11 cellular contexts compared by ENCODE assay signal in genomic region chr22:46761017-46761416, GRCh38. TPM values are rescaled to one million over a fixed set of nuclear protein-coding genes. Genes with fewer than 3 reads are reported as not detected.
DNase-seq lines count a peak whose midpoint lies in the region; TF ChIP-seq lines count a peak whose summit lies in the region.
"Had no signal": no experiment of that assay in that cellular context is flagged by ENCODE, and none has a peak within 500 bp of the region (broad histone marks: within the 10 kb centered on the region; RNA-seq: fewer than 3 reads in every experiment).

No MANE protein-coding gene starts in this region.

- peaks cover 61% of the 10 kb centered on the region for H3K4me1 Mint-ChIP-seq in activated naive CD4-positive, alpha-beta T cell treated with anti-CD3 and anti-CD28 coated beads, Interleukin-2, amount 50 U/mL, for 24 hours
- peaks cover 51% of the 10 kb centered on the region for H3K4me1 Mint-ChIP-seq in activated CD4-positive, alpha-beta memory T cell treated with anti-CD3 and anti-CD28 coated beads, Interleukin-2, amount 10 ng/mL, durations not matched to agents 7 days and 5 days
- peaks cover 51 to 54% of the 10 kb centered on the region in 2 donors for H3K4me1 Mint-ChIP-seq in immature natural killer cell
- peaks cover 24% of the 10 kb centered on the region for H3K4me1 Mint-ChIP-seq in type B pancreatic cell (ENCODE audit: unreplicated experiment)

- H3K4me3 Mint-ChIP-seq in activated naive CD4-positive, alpha-beta T cell treated with anti-CD3 and anti-CD28 coated beads, Interleukin-2, amount 50 U/mL, for 24 hours: peak overlapping the region; percentile 94
- peak overlapping the region; percentile 70 for H3K4me3 Mint-ChIP-seq in activated CD4-positive, alpha-beta memory T cell treated with anti-CD3 and anti-CD28 coated beads, Interleukin-2, amount 10 ng/mL, durations not matched to agents 7 days and 5 days
- H3K4me3 Mint-ChIP-seq in immature natural killer cell (peak overlapping the region; percentile 81 to 100 (median 99)), type B pancreatic cell (peak overlapping the region; percentile 98)

- DNase-seq in activated naive CD4-positive, alpha-beta T cell (lab: John Stamatoyannopoulos, UW): no peak
- DNase-seq in activated CD4-positive, alpha-beta memory T cell treated with anti-CD3 and anti-CD28 coated beads, Interleukin-2, amount 10 ng/mL, durations not matched to agents 7 days and 5 days: no peak
- DNase-seq in immature natural killer cell: no peak
- no peak for DNase-seq in type B pancreatic cell (ENCODE audit: extremely low spot score, unreplicated experiment)
- DNase-seq in NCI-H1436 treated with DMSO at 0.1 percent for 48 hours (lab: John Stamatoyannopoulos, UW): no peak
- DNase-seq in activated CD4-positive, alpha-beta T cell treated with anti-CD3 and anti-CD28 coated beads for 48 hours: no peak
- DNase-seq in SKM-1 (lab: John Stamatoyannopoulos, UW; ENCODE audit: unreplicated experiment): no peak
- DNase-seq: aorta, sigmoid colon, substantia nigra had no signal

- H3K27ac Mint-ChIP-seq in activated naive CD4-positive, alpha-beta T cell treated with anti-CD3 and anti-CD28 coated beads, Interleukin-2, amount 50 U/mL, for 24 hours: peak overlapping the region; percentile 85
- peak overlapping the region; percentile 47 for H3K27ac Mint-ChIP-seq in activated CD4-positive, alpha-beta memory T cell treated with anti-CD3 and anti-CD28 coated beads, Interleukin-2, amount 10 ng/mL, durations not matched to agents 7 days and 5 days
- H3K27ac Mint-ChIP-seq in immature natural killer cell (peak overlapping the region; percentile 92 to 100 (median 100)), type B pancreatic cell (peak overlapping the region; percentile 97)

- no peak for TF ChIP-seq CTCF in type B pancreatic cell (conservative IDR thresholded peaks at IDR 0.05)

- CTCF ChIA-PET in activated CD4-positive, alpha-beta memory T cell treated with anti-CD3 and anti-CD28 coated beads, Interleukin-2, amount 10 ng/mL, durations not matched to agents 7 days and 5 days (lab: Charles Lee): interaction anchor here (0.8 to 9.7 kb wide), 2 partner anchors 11 to 42 kb away, joined by 3 to 178 read pairs; no protein-coding TSS in a partner anchor

- H3K36me3 Mint-ChIP-seq in activated naive CD4-positive, alpha-beta T cell treated with anti-CD3 and anti-CD28 coated beads, Interleukin-2, amount 50 U/mL, for 24 hours: peaks cover 5% of the 10 kb centered on the region
- H3K36me3 Mint-ChIP-seq in activated CD4-positive, alpha-beta memory T cell treated with anti-CD3 and anti-CD28 coated beads, Interleukin-2, amount 10 ng/mL, durations not matched to agents 7 days and 5 days (ENCODE audit: low read depth): peaks cover 24% of the 10 kb centered on the region
- H3K36me3 Mint-ChIP-seq in immature natural killer cell: no peaks in the 10 kb centered on the region
- peaks cover 4% of the 10 kb centered on the region for H3K36me3 Mint-ChIP-seq in type B pancreatic cell

- H3K27me3 Mint-ChIP-seq in activated naive CD4-positive, alpha-beta T cell treated with anti-CD3 and anti-CD28 coated beads, Interleukin-2, amount 50 U/mL, for 24 hours: no peaks in the 10 kb centered on the region
- H3K27me3 Mint-ChIP-seq in activated CD4-positive, alpha-beta memory T cell treated with anti-CD3 and anti-CD28 coated beads, Interleukin-2, amount 10 ng/mL, durations not matched to agents 7 days and 5 days: no peaks in the 10 kb centered on the region
- H3K27me3 Mint-ChIP-seq in immature natural killer cell (ENCODE audit: low read depth in 3 of 3) (peaks cover 9 to 21% (median 10%) of the 10 kb centered on the region in 3 donors), type B pancreatic cell (no peaks in the 10 kb centered on the region)

- POLR2A ChIA-PET in activated CD4-positive, alpha-beta memory T cell treated with anti-CD3 and anti-CD28 coated beads, Interleukin-2, amount 10 ng/mL, durations not matched to agents 7 days and 5 days (lab: Charles Lee): interaction anchor here (0.7 to 4.3 kb wide), 5 partner anchors 11 to 470 kb away, joined by 3 to 75 read pairs (median 32); no protein-coding TSS in a partner anchor

- H3K9me3 Mint-ChIP-seq in activated naive CD4-positive, alpha-beta T cell treated with anti-CD3 and anti-CD28 coated beads, Interleukin-2, amount 50 U/mL, for 24 hours: peaks cover 6% of the 10 kb centered on the region
- peaks cover 5% of the 10 kb centered on the region for H3K9me3 Mint-ChIP-seq in activated CD4-positive, alpha-beta memory T cell treated with anti-CD3 and anti-CD28 coated beads, Interleukin-2, amount 10 ng/mL, durations not matched to agents 7 days and 5 days
- H3K9me3 Mint-ChIP-seq in immature natural killer cell: no peaks in the 10 kb centered on the region
- H3K9me3 Mint-ChIP-seq in type B pancreatic cell: peaks cover 5% of the 10 kb centered on the region

RNA-seq across cellular contexts. Expression of gene TBC1D22A, which starts 1.4 kb away (rescaled TPM):
- total RNA-seq in activated CD4-positive, alpha-beta memory T cell treated with anti-CD3 and anti-CD28 coated beads, Interleukin-2, amount 10 ng/mL, durations not matched to agents 7 days and 5 days: 10 to 100 TPM; 38.5 to 41.0 TPM
- polyA plus RNA-seq in immature natural killer cell: 10 to 100 TPM; 20.6 to 28.0 (median 24.0) TPM
- total RNA-seq in type B pancreatic cell (ENCODE audit: low replicate concordance): 16.2 and 24.6 TPM in 2 replicates

RNA-seq across cellular contexts. Expression of gene CERK, which starts 23.0 kb away (rescaled TPM):
- total RNA-seq in activated CD4-positive, alpha-beta memory T cell treated with anti-CD3 and anti-CD28 coated beads, Interleukin-2, amount 10 ng/mL, durations not matched to agents 7 days and 5 days: 10 to 100 TPM; 68.7 to 73.4 TPM
- polyA plus RNA-seq in immature natural killer cell: 10 to 100 TPM; 31.1 to 59.4 (median 38.9) TPM
- total RNA-seq in type B pancreatic cell (ENCODE audit: low replicate concordance): 43.3 and 67.5 TPM in 2 replicates

Comparison
In these comparisons a context has a peak if more than half of its experiments do, and no peak if none do; other contexts are left out.
1. H3K27ac Mint-ChIP-seq: peak in every context shown above with its lines; median percentile 100 in immature natural killer cell; 97 in type B pancreatic cell; 85 in activated naive CD4-positive, alpha-beta T cell treated with anti-CD3 and anti-CD28 coated beads, Interleukin-2, amount 50 U/mL, for 24 hours; 47 in activated CD4-positive, alpha-beta memory T cell treated with anti-CD3 and anti-CD28 coated beads, Interleukin-2, amount 10 ng/mL, durations not matched to agents 7 days and 5 days.